In the genomic region with DNA sequence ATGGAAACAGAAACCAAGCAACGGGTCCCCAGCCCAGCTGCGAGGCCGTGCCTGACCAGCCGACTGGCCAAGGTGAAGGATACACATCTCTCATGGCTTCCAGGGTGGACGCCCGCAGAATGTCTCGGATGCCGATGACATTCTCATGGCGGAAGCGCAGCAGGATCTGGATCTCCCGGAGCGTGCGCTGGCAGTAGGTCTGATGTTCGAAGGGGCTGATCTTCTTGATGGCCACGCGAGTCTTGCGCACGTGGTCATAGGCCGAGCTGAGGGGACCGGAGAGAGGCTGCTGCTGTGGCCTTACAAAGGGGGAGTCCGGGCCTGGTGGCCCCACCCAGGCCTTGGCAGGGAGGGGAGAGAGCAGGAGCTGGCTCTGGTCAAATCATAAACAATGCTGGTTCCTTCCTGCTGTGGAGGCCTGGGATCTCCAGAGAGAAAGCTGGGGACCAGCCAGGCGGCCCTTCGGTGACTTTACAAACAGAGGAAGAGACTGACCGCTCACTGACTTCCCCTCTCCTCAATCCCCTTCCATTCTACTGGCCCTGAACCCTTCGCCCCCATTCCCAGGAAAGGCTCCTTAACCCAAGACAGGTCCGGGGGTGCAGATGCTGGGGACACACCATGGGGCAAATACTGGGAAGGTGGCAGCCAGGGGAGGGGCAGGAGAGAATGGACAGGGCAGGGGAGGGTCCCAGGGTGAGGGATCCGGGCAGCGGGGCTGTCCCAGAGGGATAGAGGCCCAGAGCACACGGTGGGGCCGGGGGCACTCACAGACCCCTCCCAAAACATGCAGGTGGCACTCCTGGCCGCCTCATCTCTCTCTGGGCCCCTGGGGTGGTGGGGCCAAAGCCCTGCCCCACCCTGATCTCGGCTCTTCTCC, we compare ENCODE assay signal across 8 cellular contexts. TPM values are rescaled to one million over a fixed set of nuclear protein-coding genes. Genes with fewer than 3 reads are reported as not detected.
DNase-seq lines count a peak whose midpoint lies in the region; ATAC-seq, FAIRE-seq and TF ChIP-seq lines count a peak whose summit lies in the region.

No MANE protein-coding gene starts in this region.

- no peak for FAIRE-seq in HepG2 (lab: Jason Lieb, UNC)
- FAIRE-seq in GM12892 (lab: Jason Lieb, UNC) = no peak

- H3K4me2 ChIP-seq in HepG2 (ENCODE audit: low read depth, low read length) = peak overlapping the region; percentile 94

- TF ChIP-seq RAD21 in HepG2 (CRISPR knock-in tag; IDR thresholded peaks at IDR 0.05) = no peak

- no peaks in the 10 kb centered on the region for H3K79me2 ChIP-seq in HepG2 (ENCODE audit: insufficient read depth, low read length)

- H3K27me3 Mint-ChIP-seq in T-helper 1 cell treated with Interleukin-12 subunit alpha and Interleukin-12 subunit beta and Interleukin-4 antibody, amounts not matched to agents 30 μg/mL and 1 μg/mL, for 36 hours (ENCODE audit: low read depth) = no peaks in the 10 kb centered on the region

- TF ChIP-seq POLR2A in HepG2 (IDR thresholded peaks at IDR 0.05; ENCODE audit: insufficient read depth in 1 of 2, low read depth in 2 of 2, low read length in 2 of 2) = no peak
- TF ChIP-seq POLR2A in GM12892 (IDR thresholded peaks at IDR 0.05; ENCODE audit: low read depth, low read length) = no peak

- intact Hi-C loops in HepG2 (cut with micrococcal nuclease; ENCODE audit: unreplicated experiment) = no loop called here

- peak; percentile 17 for ATAC-seq in HepG2

- peak overlapping the region; percentile 90 for H3K4me3 Mint-ChIP-seq in T-helper 1 cell treated with Interleukin-12 subunit alpha and Interleukin-12 subunit beta and Interleukin-4 antibody, amounts not matched to agents 30 μg/mL and 1 μg/mL, for 36 hours

- peaks cover 5 to 14% of the 10 kb centered on the region in 2 experiments for H3K36me3 ChIP-seq in HepG2 (replicated peaks in 1 of 2; ENCODE audit: control insufficient read depth in 1 of 2, insufficient read depth in 2 of 2, low read length in 2 of 2)

- peaks cover 16% of the 10 kb centered on the region for H3K4me1 Mint-ChIP-seq in T-helper 1 cell treated with Interleukin-12 subunit alpha and Interleukin-12 subunit beta and Interleukin-4 antibody, amounts not matched to agents 30 μg/mL and 1 μg/mL, for 36 hours (ENCODE audit: low read depth)

- no TSS peak for BruUV-seq in HepG2 (replicated peaks; lab: Mats Ljungman, UMichigan)

- H3K9me3 ChIP-seq in HepG2 (ENCODE audit: low read length) = no peaks in the 10 kb centered on the region

- DNase-seq in T-helper 1 cell = no peak
- DNase-seq in caudate nucleus (lab: John Stamatoyannopoulos, UW) = peak in 11 of 61 donors; percentile 4 to 37 (median 15)
- DNase-seq in HepG2 (ENCODE audit: low spot score) = no peak
- DNase-seq in NCI-H1694 (lab: John Stamatoyannopoulos, UW) = no peak
- no peak for DNase-seq in NCI-H1417 (lab: John Stamatoyannopoulos, UW)
- no peak for DNase-seq in GM12892 (ENCODE audit: insufficient read length)

- peak overlapping the region; percentile 73 for H3K9ac ChIP-seq in HepG2 (ENCODE audit: insufficient read depth, low read depth, low read length)

- peaks cover 55% of the 10 kb centered on the region for H3K4me1 ChIP-seq in HepG2 (ENCODE audit: insufficient read depth, low read length)

- no peak for TF ChIP-seq EP300 in HepG2 (IDR thresholded peaks at IDR 0.05; ENCODE audit: low read depth in 2 of 2, low read length in 2 of 2)
- TF ChIP-seq EP300 in HepG2 (CRISPR knock-in tag; IDR thresholded peaks at IDR 0.05; ENCODE audit: borderline replicate concordance) = no peak

- in situ Hi-C loops in HepG2 (cut with HindIII; ENCODE audit: extremely low pct_ligation_motif_present, low pct_unique_long_range_greater_than_20kb) = no loop called here

- POLR2A ChIA-PET in HepG2 (lab: Yijun Ruan, JAX) = interaction anchor here (1.5 to 2.1 kb wide), 3 partner anchors 10 to 56 kb away, joined by 4 to 8 read pairs (median 5); a partner anchor contains a TSS

- H2AFZ ChIP-seq in HepG2 (ENCODE audit: low read length) = no peak overlapping the region

- no peak for TF ChIP-seq CTCF in HepG2 (CRISPR knock-in tag; IDR thresholded peaks at IDR 0.05)

- H3K9me3 Mint-ChIP-seq in T-helper 1 cell treated with Interleukin-12 subunit alpha and Interleukin-12 subunit beta and Interleukin-4 antibody, amounts not matched to agents 30 μg/mL and 1 μg/mL, for 36 hours = no peaks in the 10 kb centered on the region

- CTCF ChIA-PET in HepG2 (lab: Yijun Ruan, JAX; ENCODE audit: low intra/inter-chr PET ratio, low total read pairs) = no interaction called here

- no peaks in the 10 kb centered on the region for H4K20me1 ChIP-seq in HepG2 (ENCODE audit: insufficient read depth, low read length)

- WGBS in HepG2 (ENCODE audit: low lambda C conversion rate) = 75% methylated on average over 31 of the region's 32 CpGs

- H3K27ac Mint-ChIP-seq in T-helper 1 cell treated with Interleukin-12 subunit alpha and Interleukin-12 subunit beta and Interleukin-4 antibody, amounts not matched to agents 30 μg/mL and 1 μg/mL, for 36 hours = peak overlapping the region; percentile 85

- H3K36me3 Mint-ChIP-seq in T-helper 1 cell treated with Interleukin-12 subunit alpha and Interleukin-12 subunit beta and Interleukin-4 antibody, amounts not matched to agents 30 μg/mL and 1 μg/mL, for 36 hours (ENCODE audit: low read depth) = peaks cover 7% of the 10 kb centered on the region

- H3K27ac ChIP-seq in caudate nucleus (ENCODE audit: low read depth, low read length) = peak overlapping the region; percentile 95
- H3K27ac ChIP-seq in HepG2 (ENCODE audit: extremely low read length, insufficient read depth, low read length) = peak overlapping the region; percentile 60
- H3K27ac ChIP-seq in temporal lobe (ENCODE audit: low read depth, low read length) = peak overlapping the region; percentile 98

- H3K27me3 ChIP-seq in HepG2 (ENCODE audit: control insufficient read depth in 1 of 2, insufficient read depth in 2 of 2, low read length in 2 of 2) = no peaks in the 10 kb centered on the region

- H3K4me3 ChIP-seq in HepG2 (replicated peaks in 1 of 3; ENCODE audit: insufficient read depth in 1 of 3, low read depth in 2 of 3, low read length in 3 of 3) = peak overlapping the region; percentile 81 to 93 (median 93)

RNA-seq across cellular contexts. Expression of a gene that starts 1.0 kb away (rescaled TPM):
- total RNA-seq in HepG2 (2016; rRNA removed; fragmentation: Illumina TruSeq; extraction: Trizol) = 27.7 and 32.5 TPM in 2 replicates
- 24.4 and 27.2 TPM in 2 replicates for total RNA-seq in HepG2 (2016; cell fraction: cytosol; rRNA removed; fragmentation: Illumina TruSeq; extraction: Trizol; ENCODE audit: low read depth)
- 27.3 and 33.3 TPM in 2 replicates for total RNA-seq in HepG2 (2016; cell fraction: insoluble cytoplasmic fraction; rRNA removed; fragmentation: Illumina TruSeq; extraction: Trizol)
- 32.8 and 33.8 TPM in 2 replicates for total RNA-seq in HepG2 (2016; cell fraction: membrane; rRNA removed; fragmentation: Illumina TruSeq; extraction: Trizol)
- 12.2 and 14.0 TPM in 2 replicates for total RNA-seq in HepG2 (2016; cell fraction: nucleus; rRNA removed; fragmentation: Illumina TruSeq; extraction: Trizol)
- polyA plus RNA-seq in HepG2 (2011; rRNA removed) = 168 and 206 TPM in 2 replicates
- polyA plus RNA-seq in HepG2 (2011; cell fraction: cytosol; rRNA removed) = 105 and 131 TPM in 2 replicates
- polyA plus RNA-seq in HepG2 (2011; cell fraction: nucleus; rRNA removed) = 199 and 240 TPM in 2 replicates
- 81.8 and 84.6 TPM in 2 replicates for polyA plus RNA-seq in HepG2 (2012)
- 52.0 and 57.0 TPM in 2 replicates for polyA plus RNA-seq in HepG2 (2016; cell fraction: cytosol; fragmentation: Illumina TruSeq; extraction: Trizol; ENCODE audit: low read depth)
- polyA plus RNA-seq in HepG2 (2016; cell fraction: insoluble cytoplasmic fraction; fragmentation: Illumina TruSeq; extraction: Trizol; ENCODE audit: low read depth) = 71.9 and 74.1 TPM in 2 replicates
- polyA plus RNA-seq in HepG2 (2016; cell fraction: membrane; fragmentation: Illumina TruSeq; extraction: Trizol; ENCODE audit: low read depth) = 68.0 and 70.1 TPM in 2 replicates
- polyA plus RNA-seq in HepG2 (2016; cell fraction: nucleus; fragmentation: Illumina TruSeq; extraction: Trizol; ENCODE audit: insufficient read depth, low read depth) = 55.9 and 63.0 TPM in 2 replicates
- polyA minus RNA-seq in HepG2 (2011; rRNA and poly(A)+ RNA removed; ENCODE audit: low replicate concordance) = 46.5 and 80.5 TPM in 2 replicates
- polyA minus RNA-seq in HepG2 (2011; cell fraction: cytosol; rRNA and poly(A)+ RNA removed) = 28.9 and 31.8 TPM in 2 replicates
- polyA minus RNA-seq in HepG2 (2011; cell fraction: nucleus; rRNA and poly(A)+ RNA removed) = 31.0 and 39.2 TPM in 2 replicates
- 18.7 TPM for total RNA-seq in temporal lobe
- 32.3 TPM for polyA plus RNA-seq in GM12892 (2012; ENCODE audit: missing spikeins)

RNA-seq across cellular contexts. Expression of a gene that starts 8.6 kb away (rescaled TPM):
- 14.3 and 20.6 TPM in 2 replicates for total RNA-seq in HepG2 (2016; rRNA removed; fragmentation: Illumina TruSeq; extraction: Trizol)
- 77.8 and 81.7 TPM in 2 replicates for total RNA-seq in HepG2 (2016; cell fraction: cytosol; rRNA removed; fragmentation: Illumina TruSeq; extraction: Trizol; ENCODE audit: low read depth)
- total RNA-seq in HepG2 (2016; cell fraction: insoluble cytoplasmic fraction; rRNA removed; fragmentation: Illumina TruSeq; extraction: Trizol) = 18.6 and 20.5 TPM in 2 replicates
- total RNA-seq in HepG2 (2016; cell fraction: membrane; rRNA removed; fragmentation: Illumina TruSeq; extraction: Trizol) = 48.3 and 54.4 TPM in 2 replicates
- 7.6 and 12.3 TPM in 2 replicates for total RNA-seq in HepG2 (2016; cell fraction: nucleus; rRNA removed; fragmentation: Illumina TruSeq; extraction: Trizol)
- 18.7 and 21.2 TPM in 2 replicates for polyA plus RNA-seq in HepG2 (2011; rRNA removed)
- 12.2 and 14.1 TPM in 2 replicates for polyA plus RNA-seq in HepG2 (2011; cell fraction: cytosol; rRNA removed)
- polyA plus RNA-seq in HepG2 (2011; cell fraction: nucleus; rRNA removed) = 55.4 and 67.8 TPM in 2 replicates
- 10.4 and 27.8 TPM in 2 replicates for polyA plus RNA-seq in HepG2 (2012)
- polyA plus RNA-seq in HepG2 (2016; cell fraction: cytosol; fragmentation: Illumina TruSeq; extraction: Trizol; ENCODE audit: low read depth) = 113 and 123 TPM in 2 replicates
- 19.3 and 21.1 TPM in 2 replicates for polyA plus RNA-seq in HepG2 (2016; cell fraction: insoluble cytoplasmic fraction; fragmentation: Illumina TruSeq; extraction: Trizol; ENCODE audit: low read depth)
- 79.9 and 83.9 TPM in 2 replicates for polyA plus RNA-seq in HepG2 (2016; cell fraction: membrane; fragmentation: Illumina TruSeq; extraction: Trizol; ENCODE audit: low read depth)
- 23.3 and 24.8 TPM in 2 replicates for polyA plus RNA-seq in HepG2 (2016; cell fraction: nucleus; fragmentation: Illumina TruSeq; extraction: Trizol; ENCODE audit: insufficient read depth, low read depth)
- 11.3 and 12.4 TPM in 2 replicates for polyA minus RNA-seq in HepG2 (2011; rRNA and poly(A)+ RNA removed; ENCODE audit: low replicate concordance)
- polyA minus RNA-seq in HepG2 (2011; cell fraction: cytosol; rRNA and poly(A)+ RNA removed) = 4.6 and 9.4 TPM in 2 replicates
- polyA minus RNA-seq in HepG2 (2011; cell fraction: nucleus; rRNA and poly(A)+ RNA removed) = 8.9 and 9.7 TPM in 2 replicates
- 1.7 TPM for total RNA-seq in temporal lobe
- 3.9 TPM for polyA plus RNA-seq in GM12892 (2012; ENCODE audit: missing spikeins)

RNA-seq across cellular contexts. Expression of a gene that starts 26.0 kb away (rescaled TPM):
- total RNA-seq in HepG2 (2016; rRNA removed; fragmentation: Illumina TruSeq; extraction: Trizol) (4.8 and 5.4 TPM in 2 replicates), temporal lobe (25.8 TPM)
- 15.6 and 18.9 TPM in 2 replicates for total RNA-seq in HepG2 (2016; cell fraction: cytosol; rRNA removed; fragmentation: Illumina TruSeq; extraction: Trizol; ENCODE audit: low read depth)
- 3.6 and 7.4 TPM in 2 replicates for total RNA-seq in HepG2 (2016; cell fraction: insoluble cytoplasmic fraction; rRNA removed; fragmentation: Illumina TruSeq; extraction: Trizol)
- 16.8 and 17.0 TPM in 2 replicates for total RNA-seq in HepG2 (2016; cell fraction: membrane; rRNA removed; fragmentation: Illumina TruSeq; extraction: Trizol)
- total RNA-seq in HepG2 (2016; cell fraction: nucleus; rRNA removed; fragmentation: Illumina TruSeq; extraction: Trizol) = 3.7 and 3.9 TPM in 2 replicates
- polyA plus RNA-seq in HepG2 (2011; rRNA removed) = 47.0 and 63.6 TPM in 2 replicates
- polyA plus RNA-seq in HepG2 (2011; cell fraction: cytosol; rRNA removed) = 39.4 and 54.7 TPM in 2 replicates
- polyA plus RNA-seq in HepG2 (2011; cell fraction: nucleus; rRNA removed) = 83.9 and 94.9 TPM in 2 replicates
- 69.8 and 96.9 TPM in 2 replicates for polyA plus RNA-seq in HepG2 (2012)
- 32.9 and 34.4 TPM in 2 replicates for polyA plus RNA-seq in HepG2 (2016; cell fraction: cytosol; fragmentation: Illumina TruSeq; extraction: Trizol; ENCODE audit: low read depth)
- 7.4 and 9.0 TPM in 2 replicates for polyA plus RNA-seq in HepG2 (2016; cell fraction: insoluble cytoplasmic fraction; fragmentation: Illumina TruSeq; extraction: Trizol; ENCODE audit: low read depth)
- polyA plus RNA-seq in HepG2 (2016; cell fraction: membrane; fragmentation: Illumina TruSeq; extraction: Trizol; ENCODE audit: low read depth) = 23.4 and 24.5 TPM in 2 replicates
- polyA plus RNA-seq in HepG2 (2016; cell fraction: nucleus; fragmentation: Illumina TruSeq; extraction: Trizol; ENCODE audit: insufficient read depth, low read depth) = 12.2 and 14.9 TPM in 2 replicates
- 4.9 and 32.0 TPM in 2 replicates for polyA minus RNA-seq in HepG2 (2011; rRNA and poly(A)+ RNA removed; ENCODE audit: low replicate concordance)
- polyA minus RNA-seq in HepG2 (2011; cell fraction: cytosol; rRNA and poly(A)+ RNA removed) = 14.5 and 16.8 TPM in 2 replicates
- polyA minus RNA-seq in HepG2 (2011; cell fraction: nucleus; rRNA and poly(A)+ RNA removed) = 7.6 and 11.2 TPM in 2 replicates
- polyA plus RNA-seq in GM12892 (2012; ENCODE audit: missing spikeins) = 17.9 TPM

RNA-seq across cellular contexts. Expression of a gene that starts 30.3 kb away (rescaled TPM):
- total RNA-seq in HepG2 (2016; rRNA removed; fragmentation: Illumina TruSeq; extraction: Trizol) (0.24 TPM in 1 of 2 replicates, not detected in the other), temporal lobe (0.25 TPM)
- 0.09 and 0.20 TPM in 2 replicates for total RNA-seq in HepG2 (2016; cell fraction: cytosol; rRNA removed; fragmentation: Illumina TruSeq; extraction: Trizol; ENCODE audit: low read depth)
- 0.16 and 0.37 TPM in 2 replicates for total RNA-seq in HepG2 (2016; cell fraction: insoluble cytoplasmic fraction; rRNA removed; fragmentation: Illumina TruSeq; extraction: Trizol)
- 0.21 and 0.22 TPM in 2 replicates for total RNA-seq in HepG2 (2016; cell fraction: membrane; rRNA removed; fragmentation: Illumina TruSeq; extraction: Trizol)
- total RNA-seq in HepG2 (2016; cell fraction: nucleus; rRNA removed; fragmentation: Illumina TruSeq; extraction: Trizol) = 0.25 and 0.47 TPM in 2 replicates
- 0.42 and 0.51 TPM in 2 replicates for polyA plus RNA-seq in HepG2 (2011; rRNA removed)
- polyA plus RNA-seq in HepG2 (2011; cell fraction: cytosol; rRNA removed) = 0.08 and 0.24 TPM in 2 replicates
- polyA plus RNA-seq in HepG2 (2011; cell fraction: nucleus; rRNA removed) = 1.6 and 1.8 TPM in 2 replicates
- polyA plus RNA-seq in HepG2 (2012) = 0.36 and 0.44 TPM in 2 replicates
- polyA plus RNA-seq in HepG2 (2016; cell fraction: cytosol; fragmentation: Illumina TruSeq; extraction: Trizol; ENCODE audit: low read depth) = 0.35 and 0.51 TPM in 2 replicates
- polyA plus RNA-seq in HepG2 (2016; cell fraction: insoluble cytoplasmic fraction; fragmentation: Illumina TruSeq; extraction: Trizol; ENCODE audit: low read depth) = 0.25 and 0.34 TPM in 2 replicates
- polyA plus RNA-seq in HepG2 (2016; cell fraction: membrane; fragmentation: Illumina TruSeq; extraction: Trizol; ENCODE audit: low read depth) = 0.39 and 0.63 TPM in 2 replicates
- polyA plus RNA-seq in HepG2 (2016; cell fraction: nucleus; fragmentation: Illumina TruSeq; extraction: Trizol; ENCODE audit: insufficient read depth, low read depth) = 0.78 and 1.4 TPM in 2 replicates
- polyA minus RNA-seq in HepG2 (2011; rRNA and poly(A)+ RNA removed; ENCODE audit: low replicate concordance) = 1.1 TPM in 1 of 2 replicates, not detected in the other
- not detected in 2 replicates for polyA minus RNA-seq in HepG2 (2011; cell fraction: cytosol; rRNA and poly(A)+ RNA removed)
- 0.39 and 0.62 TPM in 2 replicates for polyA minus RNA-seq in HepG2 (2011; cell fraction: nucleus; rRNA and poly(A)+ RNA removed)
- 0.47 TPM for polyA plus RNA-seq in GM12892 (2012; ENCODE audit: missing spikeins)

RNA-seq across cellular contexts. Expression of a gene that starts 46.2 kb away (rescaled TPM):
- total RNA-seq in HepG2 (2016; rRNA removed; fragmentation: Illumina TruSeq; extraction: Trizol) = 176 and 177 TPM in 2 replicates
- total RNA-seq in HepG2 (2016; cell fraction: cytosol; rRNA removed; fragmentation: Illumina TruSeq; extraction: Trizol; ENCODE audit: low read depth) = 65.7 and 77.2 TPM in 2 replicates
- 171 and 181 TPM in 2 replicates for total RNA-seq in HepG2 (2016; cell fraction: insoluble cytoplasmic fraction; rRNA removed; fragmentation: Illumina TruSeq; extraction: Trizol)
- total RNA-seq in HepG2 (2016; cell fraction: membrane; rRNA removed; fragmentation: Illumina TruSeq; extraction: Trizol) = 128 and 142 TPM in 2 replicates
- 74.9 and 87.3 TPM in 2 replicates for total RNA-seq in HepG2 (2016; cell fraction: nucleus; rRNA removed; fragmentation: Illumina TruSeq; extraction: Trizol)
- polyA plus RNA-seq in HepG2 (2011; rRNA removed) = 220 and 272 TPM in 2 replicates
- polyA plus RNA-seq in HepG2 (2011; cell fraction: cytosol; rRNA removed) = 258 and 302 TPM in 2 replicates
- polyA plus RNA-seq in HepG2 (2011; cell fraction: nucleus; rRNA removed) = 210 and 223 TPM in 2 replicates
- polyA plus RNA-seq in HepG2 (2012) = 137 and 191 TPM in 2 replicates
- polyA plus RNA-seq in HepG2 (2016; cell fraction: cytosol; fragmentation: Illumina TruSeq; extraction: Trizol; ENCODE audit: low read depth) = 74.4 and 81.5 TPM in 2 replicates
- polyA plus RNA-seq in HepG2 (2016; cell fraction: insoluble cytoplasmic fraction; fragmentation: Illumina TruSeq; extraction: Trizol; ENCODE audit: low read depth) = 211 and 227 TPM in 2 replicates
- 119 and 131 TPM in 2 replicates for polyA plus RNA-seq in HepG2 (2016; cell fraction: membrane; fragmentation: Illumina TruSeq; extraction: Trizol; ENCODE audit: low read depth)
- polyA plus RNA-seq in HepG2 (2016; cell fraction: nucleus; fragmentation: Illumina TruSeq; extraction: Trizol; ENCODE audit: insufficient read depth, low read depth) = 198 and 202 TPM in 2 replicates
- 448 and 594 TPM in 2 replicates for polyA minus RNA-seq in HepG2 (2011; rRNA and poly(A)+ RNA removed; ENCODE audit: low replicate concordance)
- 140 and 151 TPM in 2 replicates for polyA minus RNA-seq in HepG2 (2011; cell fraction: cytosol; rRNA and poly(A)+ RNA removed)
- 46.2 and 53.8 TPM in 2 replicates for polyA minus RNA-seq in HepG2 (2011; cell fraction: nucleus; rRNA and poly(A)+ RNA removed)
- 52.1 TPM for total RNA-seq in temporal lobe
- 63.7 TPM for polyA plus RNA-seq in GM12892 (2012; ENCODE audit: missing spikeins)
